In the genomic region with DNA sequence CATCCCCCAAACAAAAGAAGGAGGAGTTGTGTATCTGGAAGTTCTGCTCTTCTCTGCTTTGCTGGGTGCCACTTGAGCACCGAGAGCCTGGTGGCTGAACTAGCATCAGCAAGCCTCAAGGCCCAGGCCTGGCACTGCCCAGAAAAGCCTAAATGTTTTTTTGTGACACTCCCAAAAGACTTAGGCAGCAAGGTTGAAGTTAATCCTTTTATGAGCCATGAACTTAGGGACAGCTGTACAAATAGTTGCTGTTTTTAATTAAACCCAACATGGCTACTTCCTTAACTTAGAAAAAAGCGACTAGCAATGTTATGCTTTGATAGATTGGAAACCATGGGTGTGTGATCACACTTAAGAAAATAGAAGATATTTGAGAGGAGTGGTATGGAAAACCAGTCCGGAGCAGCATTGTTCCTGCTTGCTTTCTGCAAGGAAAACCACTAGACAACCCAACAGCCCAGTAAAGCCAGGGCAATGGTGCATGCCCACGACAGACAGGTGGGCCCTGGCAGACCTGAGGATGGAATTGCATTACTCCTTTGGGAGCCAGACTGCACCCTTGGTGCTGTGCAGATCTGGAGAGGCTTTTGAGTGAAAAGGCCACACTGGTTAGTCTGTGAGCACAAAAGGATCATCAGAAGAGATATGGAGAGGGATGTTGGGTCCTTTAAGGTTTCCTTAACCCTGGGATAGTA, we compare ENCODE assay signal across 1 cellular context.
TF ChIP-seq lines count a peak whose summit lies in the region.

No MANE protein-coding gene starts in this region.

TF ChIP-seq in GM23338, 12 proteins besides CTCF, POLR2A, EP300 and RAD21 (continued from another document):
- TF ChIP-seq, protein P1, sequence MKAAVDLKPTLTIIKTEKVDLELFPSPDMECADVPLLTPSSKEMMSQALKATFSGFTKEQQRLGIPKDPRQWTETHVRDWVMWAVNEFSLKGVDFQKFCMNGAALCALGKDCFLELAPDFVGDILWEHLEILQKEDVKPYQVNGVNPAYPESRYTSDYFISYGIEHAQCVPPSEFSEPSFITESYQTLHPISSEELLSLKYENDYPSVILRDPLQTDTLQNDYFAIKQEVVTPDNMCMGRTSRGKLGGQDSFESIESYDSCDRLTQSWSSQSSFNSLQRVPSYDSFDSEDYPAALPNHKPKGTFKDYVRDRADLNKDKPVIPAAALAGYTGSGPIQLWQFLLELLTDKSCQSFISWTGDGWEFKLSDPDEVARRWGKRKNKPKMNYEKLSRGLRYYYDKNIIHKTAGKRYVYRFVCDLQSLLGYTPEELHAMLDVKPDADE (IDR thresholded peaks at IDR 0.05): no peak
- TF ChIP-seq STAT1 (IDR thresholded peaks at IDR 0.05; ENCODE audit: unreplicated experiment): no peak
- TF ChIP-seq, protein P2, sequence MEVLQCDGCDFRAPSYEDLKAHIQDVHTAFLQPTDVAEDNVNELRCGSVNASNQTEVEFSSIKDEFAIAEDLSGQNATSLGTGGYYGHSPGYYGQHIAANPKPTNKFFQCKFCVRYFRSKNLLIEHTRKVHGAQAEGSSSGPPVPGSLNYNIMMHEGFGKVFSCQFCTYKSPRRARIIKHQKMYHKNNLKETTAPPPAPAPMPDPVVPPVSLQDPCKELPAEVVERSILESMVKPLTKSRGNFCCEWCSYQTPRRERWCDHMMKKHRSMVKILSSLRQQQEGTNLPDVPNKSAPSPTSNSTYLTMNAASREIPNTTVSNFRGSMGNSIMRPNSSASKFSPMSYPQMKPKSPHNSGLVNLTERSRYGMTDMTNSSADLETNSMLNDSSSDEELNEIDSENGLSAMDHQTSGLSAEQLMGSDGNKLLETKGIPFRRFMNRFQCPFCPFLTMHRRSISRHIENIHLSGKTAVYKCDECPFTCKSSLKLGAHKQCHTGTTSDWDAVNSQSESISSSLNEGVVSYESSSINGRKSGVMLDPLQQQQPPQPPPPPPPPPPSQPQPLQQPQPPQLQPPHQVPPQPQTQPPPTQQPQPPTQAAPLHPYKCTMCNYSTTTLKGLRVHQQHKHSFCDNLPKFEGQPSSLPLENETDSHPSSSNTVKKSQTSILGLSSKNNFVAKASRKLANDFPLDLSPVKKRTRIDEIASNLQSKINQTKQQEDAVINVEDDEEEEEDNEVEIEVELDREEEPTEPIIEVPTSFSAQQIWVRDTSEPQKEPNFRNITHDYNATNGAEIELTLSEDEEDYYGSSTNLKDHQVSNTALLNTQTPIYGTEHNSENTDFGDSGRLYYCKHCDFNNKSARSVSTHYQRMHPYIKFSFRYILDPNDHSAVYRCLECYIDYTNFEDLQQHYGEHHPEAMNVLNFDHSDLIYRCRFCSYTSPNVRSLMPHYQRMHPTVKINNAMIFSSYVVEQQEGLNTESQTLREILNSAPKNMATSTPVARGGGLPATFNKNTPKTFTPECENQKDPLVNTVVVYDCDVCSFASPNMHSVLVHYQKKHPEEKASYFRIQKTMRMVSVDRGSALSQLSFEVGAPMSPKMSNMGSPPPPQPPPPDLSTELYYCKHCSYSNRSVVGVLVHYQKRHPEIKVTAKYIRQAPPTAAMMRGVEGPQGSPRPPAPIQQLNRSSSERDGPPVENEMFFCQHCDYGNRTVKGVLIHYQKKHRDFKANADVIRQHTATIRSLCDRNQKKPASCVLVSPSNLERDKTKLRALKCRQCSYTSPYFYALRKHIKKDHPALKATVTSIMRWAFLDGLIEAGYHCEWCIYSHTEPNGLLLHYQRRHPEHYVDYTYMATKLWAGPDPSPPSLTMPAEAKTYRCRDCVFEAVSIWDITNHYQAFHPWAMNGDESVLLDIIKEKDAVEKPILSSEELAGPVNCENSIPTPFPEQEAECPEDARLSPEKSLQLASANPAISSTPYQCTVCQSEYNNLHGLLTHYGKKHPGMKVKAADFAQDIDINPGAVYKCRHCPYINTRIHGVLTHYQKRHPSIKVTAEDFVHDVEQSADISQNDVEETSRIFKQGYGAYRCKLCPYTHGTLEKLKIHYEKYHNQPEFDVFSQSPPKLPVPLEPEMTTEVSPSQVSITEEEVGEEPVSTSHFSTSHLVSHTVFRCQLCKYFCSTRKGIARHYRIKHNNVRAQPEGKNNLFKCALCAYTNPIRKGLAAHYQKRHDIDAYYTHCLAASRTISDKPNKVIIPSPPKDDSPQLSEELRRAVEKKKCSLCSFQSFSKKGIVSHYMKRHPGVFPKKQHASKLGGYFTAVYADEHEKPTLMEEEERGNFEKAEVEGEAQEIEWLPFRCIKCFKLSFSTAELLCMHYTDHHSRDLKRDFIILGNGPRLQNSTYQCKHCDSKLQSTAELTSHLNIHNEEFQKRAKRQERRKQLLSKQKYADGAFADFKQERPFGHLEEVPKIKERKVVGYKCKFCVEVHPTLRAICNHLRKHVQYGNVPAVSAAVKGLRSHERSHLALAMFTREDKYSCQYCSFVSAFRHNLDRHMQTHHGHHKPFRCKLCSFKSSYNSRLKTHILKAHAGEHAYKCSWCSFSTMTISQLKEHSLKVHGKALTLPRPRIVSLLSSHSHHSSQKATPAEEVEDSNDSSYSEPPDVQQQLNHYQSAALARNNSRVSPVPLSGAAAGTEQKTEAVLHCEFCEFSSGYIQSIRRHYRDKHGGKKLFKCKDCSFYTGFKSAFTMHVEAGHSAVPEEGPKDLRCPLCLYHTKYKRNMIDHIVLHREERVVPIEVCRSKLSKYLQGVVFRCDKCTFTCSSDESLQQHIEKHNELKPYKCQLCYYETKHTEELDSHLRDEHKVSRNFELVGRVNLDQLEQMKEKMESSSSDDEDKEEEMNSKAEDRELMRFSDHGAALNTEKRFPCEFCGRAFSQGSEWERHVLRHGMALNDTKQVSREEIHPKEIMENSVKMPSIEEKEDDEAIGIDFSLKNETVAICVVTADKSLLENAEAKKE (CRISPR knock-in tag; IDR thresholded peaks at IDR 0.05): no peak
- no peak for TF ChIP-seq CREB1 (CRISPR knock-in tag; IDR thresholded peaks at IDR 0.05; ENCODE audit: low read depth)
- TF ChIP-seq JUNB (IDR thresholded peaks at IDR 0.05; ENCODE audit: unreplicated experiment): no peak
- TF ChIP-seq POLR2AphosphoS5 (IDR thresholded peaks at IDR 0.05; ENCODE audit: low read depth): no peak
- TF ChIP-seq ZNF114 (CRISPR knock-in tag; IDR thresholded peaks at IDR 0.05): no peak
